Comparison of ENCODE assay signal across 18 cellular contexts in genomic region chr2:201969938-201970785, GRCh38.
A peak's percentile ranks its signal among the peaks of the same experiment; 100 is the strongest.
DNase-seq lines count a peak whose midpoint lies in the region; ATAC-seq, FAIRE-seq and TF ChIP-seq lines count a peak whose summit lies in the region.
"Had no signal": no experiment of that assay in that cellular context is flagged by ENCODE, and none has a peak within 500 bp of the region (broad histone marks: within the 10 kb centered on the region; RNA-seq: fewer than 3 reads in every experiment).

No MANE protein-coding gene starts in this region.

- H3K4me1 ChIP-seq in A549 (peaks cover 6% of the 10 kb centered on the region), kidney (ENCODE audit: control insufficient read depth in 1 of 2, insufficient read depth in 1 of 2, low read depth in 1 of 2, low read length in 2 of 2) (no peaks in the 10 kb centered on the region)

- TF ChIP-seq EP300 in A549 (IDR thresholded peaks at IDR 0.05), result no peak

- intact Hi-C loops in kidney (cut with DNase I), result no loop called here

- no peak for TF ChIP-seq RAD21 in A549 (conservative IDR thresholded peaks at IDR 0.05 in 1 of 2, IDR thresholded peaks at IDR 0.05 in 1 of 2)

- ATAC-seq in A549, result no peak

- TF ChIP-seq CTCF in A549 (IDR thresholded peaks at IDR 0.05) (no peak), kidney (IDR thresholded peaks at IDR 0.05; ENCODE audit: borderline replicate concordance, extremely low read depth, insufficient read depth) (no peak)

- no peak for DNase-seq in A549 (ENCODE audit: low read depth in 1 of 2, low spot score in 1 of 2)
- peak; percentile 84 for DNase-seq in M059J (ENCODE audit: low read depth)
- peak; percentile 83 for DNase-seq in astrocyte of the hippocampus (ENCODE audit: low read depth, low spot score)
- DNase-seq in kidney, result peak; percentile 7
- DNase-seq in stimulated activated CD4-positive, alpha-beta T cell treated with anti-CD3 and anti-CD28 coated beads, Interleukin-4, amount 100 ng/mL, for 1 hour, result no peak
- DNase-seq in KBM-7, result no peak
- DNase-seq in iPS-NIHi11 (ENCODE audit: low spot score), result no peak
- no peak for DNase-seq in SHP77 (lab: John Stamatoyannopoulos, UW)
- DNase-seq: activated CD4-positive, alpha-beta T cell treated with anti-CD3 and anti-CD28 coated beads, Interleukin-2, amount 50 U/mL, for 4 hours; hippocampal formation; NCI-H1694; NCI-H524 treated with DMSO at 0.1 percent for 48 hours; nucleus accumbens had no signal

- H3K27ac ChIP-seq in A549 (no peak overlapping the region), kidney (ENCODE audit: low read depth in 2 of 2, low read length in 2 of 2) (no peak overlapping the region)
- H3K27ac ChIP-seq: cardiac muscle cell, thoracic aorta had no signal

- CTCF ChIA-PET in A549 (lab: Yijun Ruan, JAX), result interaction anchor here (0.6 to 1.0 kb wide), 2 partner anchors 11 to 61 kb away, joined by 3 to 5 read pairs; no protein-coding TSS in a partner anchor

- H3K4me2 ChIP-seq in A549, result no peak overlapping the region

- no peaks in the 10 kb centered on the region for H3K36me3 ChIP-seq in kidney (ENCODE audit: control insufficient read depth in 1 of 2, insufficient read depth in 2 of 2, low read length in 2 of 2)
- H3K36me3 ChIP-seq: cardiac muscle cell, thoracic aorta had no signal

- no peak for TF ChIP-seq POLR2A in A549 (IDR thresholded peaks at IDR 0.05; ENCODE audit: low read length)

- H3K9me3 ChIP-seq in A549, result no peaks in the 10 kb centered on the region
- H3K9me3 ChIP-seq in kidney (ENCODE audit: control insufficient read depth in 1 of 2, low read length in 2 of 2), result no peaks in the 10 kb centered on the region
- H3K9me3 ChIP-seq: thoracic aorta had no signal

- no peak overlapping the region for H3K4me3 ChIP-seq in A549
- H3K4me3 ChIP-seq in kidney (ENCODE audit: low read length in 2 of 2), result no peak overlapping the region
- H3K4me3 ChIP-seq: cardiac muscle cell, lung, thoracic aorta had no signal

- WGBS in A549 (ENCODE audit: missing lambda C conversion rate), result 69% methylated on average over 12 of the region's 12 CpGs

- no peak overlapping the region for H3K9ac ChIP-seq in kidney (ENCODE audit: low read length in 2 of 2)

- in situ Hi-C loops in KBM-7 (cut with MboI; ENCODE audit: low pct_unique_long_range_greater_than_20kb, low sequenced_read_pairs), result no loop called here

- POLR2A ChIA-PET in A549 (lab: Yijun Ruan, JAX), result no interaction called here

- FAIRE-seq in A549 (lab: Jason Lieb, UNC) (no peak), kidney (lab: Jason Lieb, UNC) (no peak)
- FAIRE-seq: endothelial cell of umbilical vein, RCC 7860 had no signal

TF ChIP-seq in A549, 52 proteins besides CTCF, POLR2A, EP300 and RAD21:
- no peak for TF ChIP-seq FOSL2 (IDR thresholded peaks at IDR 0.05)
- peak; percentile 15; the same call in 1 of the 2 replicates for TF ChIP-seq FOSL2 (CRISPR knock-in tag; IDR thresholded peaks at IDR 0.05)
- TF ChIP-seq JUN (IDR thresholded peaks at IDR 0.05), result no peak

Comparison
In these comparisons a context has a peak if more than half of its experiments do, and no peak if none do; other contexts are left out.
1. DNase-seq: peak in M059J (single experiment), astrocyte of the hippocampus (single experiment) and kidney (single experiment); none in A549 (0 of 2), stimulated activated CD4-positive, alpha-beta T cell treated with anti-CD3 and anti-CD28 coated beads, Interleukin-4, amount 100 ng/mL, for 1 hour (single experiment), KBM-7 (single experiment), iPS-NIHi11 (single experiment) and SHP77 (0 of 2).